8 cellular contexts compared by ENCODE assay signal in genomic region chr3:47513125-47513929, GRCh38. TPM values are rescaled to one million over a fixed set of nuclear protein-coding genes. Genes with fewer than 3 reads are reported as not detected.
DNase-seq lines count a peak whose midpoint lies in the region; ATAC-seq and TF ChIP-seq lines count a peak whose summit lies in the region.

Gene ELP6 (minus strand): TSS chr3:47513712. CDS start chr3:47513590, 122 bp downstream.

- peaks cover 20% of the 10 kb centered on the region for H3K4me1 Mint-ChIP-seq in activated naive CD4-positive, alpha-beta T cell treated with anti-CD3 and anti-CD28 coated beads, Interleukin-2, amount 50 U/mL, for 24 hours

- ATAC-seq in HG02610 (IDR thresholded peaks at IDR 0.05; ENCODE audit: unreplicated experiment) (peak; percentile 94), SK-N-SH treated with all-trans-retinoic acid at 6 μM for 48 hours (peak; percentile 99)

- peak; percentile 89 for TF ChIP-seq POLR2A in GM10847 (IDR thresholded peaks at IDR 0.05; ENCODE audit: extremely low read depth, insufficient read length)

- H3K36me3 Mint-ChIP-seq in activated naive CD4-positive, alpha-beta T cell treated with anti-CD3 and anti-CD28 coated beads, Interleukin-2, amount 50 U/mL, for 24 hours = no peaks in the 10 kb centered on the region

- no peaks in the 10 kb centered on the region for H3K9me3 Mint-ChIP-seq in activated naive CD4-positive, alpha-beta T cell treated with anti-CD3 and anti-CD28 coated beads, Interleukin-2, amount 50 U/mL, for 24 hours

- peak within 1 kb of the TSS; percentile 99 for H3K27ac Mint-ChIP-seq in activated naive CD4-positive, alpha-beta T cell treated with anti-CD3 and anti-CD28 coated beads, Interleukin-2, amount 50 U/mL, for 24 hours

- no peaks in the 10 kb centered on the region for H3K27me3 Mint-ChIP-seq in activated naive CD4-positive, alpha-beta T cell treated with anti-CD3 and anti-CD28 coated beads, Interleukin-2, amount 50 U/mL, for 24 hours

- peak within 1 kb of the TSS; percentile 95 for H3K27ac ChIP-seq in temporal lobe (ENCODE audit: low read depth, low read length)

- peak within 1 kb of the TSS; percentile 97 for H3K4me3 Mint-ChIP-seq in activated naive CD4-positive, alpha-beta T cell treated with anti-CD3 and anti-CD28 coated beads, Interleukin-2, amount 50 U/mL, for 24 hours

- peak; percentile 89 for DNase-seq in NCI-H1092 (lab: John Stamatoyannopoulos, UW)
- DNase-seq in globus pallidus (ENCODE audit: low spot score) = peak; percentile 95
- peak; percentile 91 for DNase-seq in occipital lobe (lab: John Stamatoyannopoulos, UW)

TF ChIP-seq in SK-N-SH treated with all-trans-retinoic acid at 6 μM for 48 hours, 23 proteins besides CTCF, POLR2A, EP300 and RAD21:
- TF ChIP-seq CSDC2 (CRISPR knock-in tag; IDR thresholded peaks at IDR 0.05) (0 out of 2 replicates have a peak, but pooled peaks have one; percentile 50), BACH2 (CRISPR knock-in tag; IDR thresholded peaks at IDR 0.05; ENCODE audit: borderline replicate concordance) (no peak)

RNA-seq across cellular contexts. Expression of gene ELP6, which starts in this region (rescaled TPM):
- 23.4 TPM for total RNA-seq in occipital lobe
- 17.2 TPM for total RNA-seq in temporal lobe

Comparison
In these comparisons a context has a peak if more than half of its experiments do, and no peak if none do; other contexts are left out.
1. Peak in every context shown above with its lines: DNase-seq, ATAC-seq and H3K27ac ChIP-seq.